ENCODE assay signal across 8 cellular contexts in the genomic region with DNA sequence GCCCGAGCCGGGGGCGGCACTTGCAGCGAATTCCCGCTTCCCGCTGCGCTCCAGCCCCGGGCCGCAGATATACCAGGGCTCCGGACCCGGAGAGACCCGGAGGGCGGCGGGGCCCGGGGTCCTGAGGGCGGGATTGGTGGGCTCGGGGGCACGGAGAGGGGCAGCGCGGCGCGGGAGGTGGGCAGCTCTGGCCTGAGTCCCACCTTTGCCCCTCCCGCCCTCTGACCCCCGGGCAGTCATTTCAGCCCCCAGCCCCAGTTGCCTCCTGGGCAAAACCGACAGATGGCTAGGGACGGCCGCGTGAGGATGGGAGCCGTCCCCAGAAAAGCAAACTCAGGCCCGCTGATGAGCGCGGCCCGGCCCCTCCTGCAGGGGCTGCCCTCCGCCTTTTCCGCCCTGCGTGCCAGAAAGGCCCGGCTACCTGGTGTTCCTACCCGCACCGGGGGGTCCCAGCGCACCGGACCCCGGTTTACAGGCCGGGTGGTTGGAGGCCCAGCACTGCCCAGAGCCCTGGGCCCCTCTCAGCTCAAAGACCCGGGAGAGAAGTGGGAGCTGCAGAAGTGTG. TPM values are rescaled to one million over a fixed set of nuclear protein-coding genes. Genes with fewer than 3 reads are reported as not detected.
DNase-seq lines count a peak whose midpoint lies in the region; ATAC-seq, FAIRE-seq and TF ChIP-seq lines count a peak whose summit lies in the region.

No MANE protein-coding gene starts in this region.

- H3K4me1 ChIP-seq in H1 (replicated peaks in 1 of 4; ENCODE audit: control insufficient read depth in 3 of 4, insufficient read depth in 4 of 4, low read length in 3 of 4): peaks cover 3 to 10% (median 7%) of the 10 kb centered on the region in 4 experiments

- no peak overlapping the region for H2AFZ ChIP-seq in H1 (ENCODE audit: low read length)
- H2AFZ ChIP-seq in neural cell (ENCODE audit: low read depth, low read length): no peak overlapping the region

- H3K9me3 ChIP-seq in H1 (ENCODE audit: insufficient read depth in 2 of 2, low read depth in 1 of 2, low read length in 1 of 2) (no peaks in the 10 kb centered on the region), neural cell (ENCODE audit: low read length) (no peaks in the 10 kb centered on the region)

- H4K91ac ChIP-seq in H1 (replicated peaks; ENCODE audit: insufficient read length, low read length): no peak overlapping the region

- no peak for FAIRE-seq in H1 (lab: Jason Lieb, UNC)

- ATAC-seq in GM18505 (IDR thresholded peaks at IDR 0.05; ENCODE audit: unreplicated experiment): no peak
- no peak for ATAC-seq in HG02763 (IDR thresholded peaks at IDR 0.05; ENCODE audit: unreplicated experiment)

- H3K36me3 ChIP-seq in H1 (ENCODE audit: control insufficient read depth in 2 of 4, insufficient read depth in 4 of 4, low read length in 3 of 4) (no peaks in the 10 kb centered on the region), neural cell (ENCODE audit: insufficient read depth, low read length) (no peaks in the 10 kb centered on the region)

- no peak overlapping the region for H2BK20ac ChIP-seq in H1 (ENCODE audit: low read length)

- 5% methylated on average over 16 of the region's 44 CpGs; no CpG with 5 or more reads in 1 of the 2 experiments for WGBS in H1 (ENCODE audit: extremely low coverage in 1 of 2, insufficient coverage in 1 of 2, insufficient read length in 1 of 2, insufficient replicate concordance in 2 of 2, low coverage in 1 of 2, low lambda C conversion rate in 2 of 2, missing lambda C conversion rate in 1 of 2), 2 experiments

- TF ChIP-seq EP300 in H1 (IDR thresholded peaks at IDR 0.05; ENCODE audit: borderline replicate concordance in 1 of 2, low read depth in 2 of 2, low read length in 2 of 2) (no peak), neural cell (conservative IDR thresholded peaks at IDR 0.05; ENCODE audit: poor library complexity, severe bottlenecking) (no peak)

- H2BK120ac ChIP-seq in H1 (replicated peaks; ENCODE audit: low read depth, low read length): no peak overlapping the region

- TF ChIP-seq RAD21 in H1 (IDR thresholded peaks at IDR 0.05 in 1 of 2, conservative IDR thresholded peaks at IDR 0.05 in 1 of 2; ENCODE audit: low read depth in 2 of 2, low read length in 2 of 2) (peak in 1 of 2 experiments; percentile 10; a peak in 1 of 4 replicates), neural cell (conservative IDR thresholded peaks at IDR 0.05) (no peak)

- no peaks in the 10 kb centered on the region for H3F3A ChIP-seq in neural cell (ENCODE audit: insufficient read depth, low read length, poor library complexity, severe bottlenecking)

- CTCF ChIA-PET in H1 (lab: Charles Lee; ENCODE audit: partially characterized antibody): interaction anchor here (0.6 to 1.1 kb wide), 3 partner anchors 9 to 58 kb away, joined by 3 read pairs; no protein-coding TSS in a partner anchor

- no peak overlapping the region for H2BK12ac ChIP-seq in H1 (ENCODE audit: low read depth, low read length)

- H3K4me2 ChIP-seq in H1 (ENCODE audit: insufficient read depth in 1 of 2, low read depth in 2 of 2, low read length in 2 of 2) (peak overlapping the region; percentile 54 to 86), neural cell (ENCODE audit: low read length) (no peak overlapping the region)

- no peak overlapping the region for H3K56ac ChIP-seq in H1 (replicated peaks; ENCODE audit: insufficient read length, low read depth, low read length)

- no peak overlapping the region for H3K4ac ChIP-seq in H1 (replicated peaks; ENCODE audit: insufficient read length, low read depth, low read length)

- H3K27me3 ChIP-seq in H1 (replicated peaks in 1 of 4; ENCODE audit: control insufficient read depth in 3 of 4, extremely low read depth in 1 of 4, insufficient read depth in 3 of 4, low read length in 3 of 4): peaks cover 1 to 21% (median 6%) of the 10 kb centered on the region in 4 experiments; a peak in 4 of 7 replicates
- H3K27me3 ChIP-seq in neural cell (ENCODE audit: insufficient read depth, low read depth, low read length): peaks cover 25% of the 10 kb centered on the region

- no peak overlapping the region for H2AK5ac ChIP-seq in H1 (ENCODE audit: low read depth, low read length)

- peak overlapping the region; percentile 57; the same call in 1 of the 2 replicates for H4K8ac ChIP-seq in H1 (ENCODE audit: extremely low read depth, insufficient read depth, low read length)

- POLR2A ChIA-PET in H1 (lab: Charles Lee; ENCODE audit: partially characterized antibody): interaction anchor here (0.6 to 2.4 kb wide), 5 partner anchors 9 to 173 kb away, joined by 3 to 10 read pairs (median 3); partner anchors contain the start of gene PFKFB3

- H3K79me1 ChIP-seq in H1 (ENCODE audit: low read depth, low read length): peaks cover 8% of the 10 kb centered on the region

- DNase-seq in COLO668 (lab: John Stamatoyannopoulos, UW; ENCODE audit: unreplicated experiment) (peak; percentile 29), NCI-H69 (lab: John Stamatoyannopoulos, UW) (peak; percentile 39), H1 (ENCODE audit: low read depth in 1 of 2, low spot score in 2 of 2) (peak in 1 of 2 experiments; percentile 60), ureter (ENCODE audit: low spot score) (no peak), amygdala (lab: John Stamatoyannopoulos, UW) (no peak)

- H2BK15ac ChIP-seq in H1 (ENCODE audit: low read length): no peak overlapping the region

- no peaks in the 10 kb centered on the region for H3K9me2 ChIP-seq in neural cell (ENCODE audit: insufficient read depth, low read length)

- TF ChIP-seq CTCF in H1 (IDR thresholded peaks at IDR 0.05; ENCODE audit: control extremely low read depth in 1 of 3, insufficient read depth in 1 of 3, low read depth in 1 of 3, low read length in 3 of 3) (no peak), neural cell (IDR thresholded peaks at IDR 0.05; ENCODE audit: poor library complexity, severe bottlenecking) (no peak)

- H3K9ac ChIP-seq in H1 (replicated peaks in 1 of 4; ENCODE audit: extremely low read depth in 1 of 4, low read depth in 3 of 4, low read length in 3 of 4): peak overlapping the region in 3 of 4 experiments; percentile 31 to 52 (median 44); a peak in 3 of 7 replicates
- peak overlapping the region; percentile 60 for H3K9ac ChIP-seq in neural cell (ENCODE audit: low read length)

- H3K4me3 ChIP-seq in H1 (ENCODE audit: extremely low read depth in 1 of 4, insufficient read depth in 2 of 4, low read depth in 3 of 4, low read length in 4 of 4) (peak overlapping the region; percentile 45 to 80 (median 50)), neural cell (ENCODE audit: low read length) (peak overlapping the region; percentile 70)

- H3K27ac ChIP-seq in H1 (ENCODE audit: low read depth, low read length) (no peak overlapping the region), neural cell (ENCODE audit: low read length) (no peak overlapping the region)

- H3K79me2 ChIP-seq in H1 (ENCODE audit: control insufficient read depth in 1 of 2, insufficient read depth in 2 of 2, low read length in 2 of 2) (peaks cover 0 to 13% of the 10 kb centered on the region in 2 experiments; a peak in 2 of 4 replicates), neural cell (replicated peaks; ENCODE audit: insufficient read depth, low read length) (no peaks in the 10 kb centered on the region)

- H3K14ac ChIP-seq in H1 (ENCODE audit: insufficient read length): no peak overlapping the region

- H3K18ac ChIP-seq in H1 (ENCODE audit: extremely low read depth, low read length): no peak overlapping the region; the same call in 1 of the 2 replicates

- peaks cover 14% of the 10 kb centered on the region; the same call in 1 of the 2 replicates for H3K23me2 ChIP-seq in H1 (ENCODE audit: low read depth, low read length)

- TF ChIP-seq POLR2A in H1 (IDR thresholded peaks at IDR 0.05; ENCODE audit: control extremely low read depth in 1 of 2, low read depth in 2 of 2, low read length in 2 of 2) (no peak), GM18505 (IDR thresholded peaks at IDR 0.05; ENCODE audit: borderline replicate concordance, extremely low read depth, insufficient read depth, insufficient read length) (no peak)

- no peak overlapping the region for H2BK5ac ChIP-seq in H1 (ENCODE audit: low read depth, low read length)

- no peak overlapping the region for H3K23ac ChIP-seq in H1 (ENCODE audit: insufficient read length)

- no peak overlapping the region for H4K5ac ChIP-seq in H1 (ENCODE audit: insufficient read length, low read depth, low read length)

- H4K20me1 ChIP-seq in H1 (replicated peaks in 1 of 2; ENCODE audit: control insufficient read depth in 1 of 2, insufficient read depth in 2 of 2, low read length in 2 of 2) (peaks cover 0 to 17% of the 10 kb centered on the region in 2 experiments), neural cell (ENCODE audit: insufficient read depth) (no peaks in the 10 kb centered on the region)

RNA-seq across cellular contexts. Expression of gene RBM17, which starts 56.7 kb away (rescaled TPM):
- 120 and 128 TPM in 2 replicates for total RNA-seq in H1 (2021; fragmentation: NEBNext Ultra II Directional; extraction: Animal tissue kit (Norgen Biotek cat#: 25700))
- polyA plus RNA-seq in H1 (2011; rRNA removed): 15.7 and 22.9 TPM in 2 replicates
- 46.4 TPM for polyA plus RNA-seq in H1 (2011; cell fraction: cytosol; rRNA removed)
- 85.1 TPM for polyA plus RNA-seq in H1 (2011; cell fraction: nucleus; rRNA removed)
- polyA plus RNA-seq in H1 (2012, experiment 1 of 2): 97.6 to 142 TPM (median 112 TPM) in 4 replicates
- polyA plus RNA-seq in H1 (2012, experiment 2 of 2): 18.0 TPM
- 105 TPM for polyA plus RNA-seq in H1 (2013, experiment 1 of 2)
- polyA plus RNA-seq in H1 (2013, experiment 2 of 2): 105 TPM
- polyA minus RNA-seq in H1 (2011; rRNA and poly(A)+ RNA removed): 23.0 and 32.3 TPM in 2 replicates
- 26.4 TPM for polyA minus RNA-seq in H1 (2011; cell fraction: cytosol; rRNA and poly(A)+ RNA removed)
- polyA minus RNA-seq in H1 (2011; cell fraction: nucleus; rRNA and poly(A)+ RNA removed): 41.5 TPM
- 109 and 114 TPM in 2 replicates for polyA plus RNA-seq in neural cell
- 52.3 and 74.0 TPM in 2 replicates for polyA minus RNA-seq in neural cell
- 106 TPM for total RNA-seq in ureter

RNA-seq across cellular contexts. Expression of gene PFKFB3, which starts 57.2 kb away (rescaled TPM):
- 27.3 and 32.0 TPM in 2 replicates for total RNA-seq in H1 (2021; fragmentation: NEBNext Ultra II Directional; extraction: Animal tissue kit (Norgen Biotek cat#: 25700))
- polyA plus RNA-seq in H1 (2011; rRNA removed) (15.6 and 27.5 TPM in 2 replicates), neural cell (33.4 and 36.2 TPM in 2 replicates)
- polyA plus RNA-seq in H1 (2011; cell fraction: cytosol; rRNA removed): 16.8 TPM
- 47.6 TPM for polyA plus RNA-seq in H1 (2011; cell fraction: nucleus; rRNA removed)
- 18.4 to 25.7 TPM (median 22.3 TPM) in 4 replicates for polyA plus RNA-seq in H1 (2012, experiment 1 of 2)
- 11.8 TPM for polyA plus RNA-seq in H1 (2012, experiment 2 of 2)
- polyA plus RNA-seq in H1 (2013, experiment 1 of 2): 11.7 TPM
- 11.3 TPM for polyA plus RNA-seq in H1 (2013, experiment 2 of 2)
- polyA minus RNA-seq in H1 (2011; rRNA and poly(A)+ RNA removed): 28.8 and 34.1 TPM in 2 replicates
- 15.3 TPM for polyA minus RNA-seq in H1 (2011; cell fraction: cytosol; rRNA and poly(A)+ RNA removed)
- polyA minus RNA-seq in H1 (2011; cell fraction: nucleus; rRNA and poly(A)+ RNA removed): 55.3 TPM
- 24.1 and 30.2 TPM in 2 replicates for polyA minus RNA-seq in neural cell
- total RNA-seq in ureter: 62.2 TPM

Comparison
In these comparisons a context has a peak if more than half of its experiments do, and no peak if none do; other contexts are left out.
1. DNase-seq: peak in COLO668 (single experiment) and NCI-H69 (single experiment); none in ureter (single experiment) and amygdala (0 of 56).